ENCODE assay signal across 8 cellular contexts in genomic region chr16:29663020-29663828, GRCh38. TPM values are rescaled to one million over a fixed set of nuclear protein-coding genes. Genes with fewer than 3 reads are reported as not detected.
DNase-seq lines count a peak whose midpoint lies in the region; ATAC-seq lines count a peak whose summit lies in the region.

SPN (plus strand) TSS chr16:29663247; CDS start chr16:29663729, 482 bp downstream.

- no peaks in the 10 kb centered on the region for H3K9me3 Mint-ChIP-seq in dendritic cell treated with granulocyte-macrophage colony-stimulating factor and Interleukin-4, amounts not matched to agents 40 ng/mL and 50 ng/mL, for 4 days

- peak within 1 kb of the TSS; percentile 89 for H3K4me3 Mint-ChIP-seq in dendritic cell treated with granulocyte-macrophage colony-stimulating factor and Interleukin-4, amounts not matched to agents 40 ng/mL and 50 ng/mL, for 4 days

- H3K27me3 Mint-ChIP-seq in dendritic cell treated with granulocyte-macrophage colony-stimulating factor and Interleukin-4, amounts not matched to agents 40 ng/mL and 50 ng/mL, for 4 days: no peaks in the 10 kb centered on the region

- H3K36me3 ChIP-seq in H7 (replicated peaks; ENCODE audit: control insufficient read depth, insufficient read depth, low read length): no peaks in the 10 kb centered on the region

- intact Hi-C loops in dendritic cell treated with granulocyte-macrophage colony-stimulating factor and Interleukin-4, amounts not matched to agents 40 ng/mL and 50 ng/mL, for 4 days (cut with micrococcal nuclease): no loop called here

- H3K36me3 Mint-ChIP-seq in dendritic cell treated with granulocyte-macrophage colony-stimulating factor and Interleukin-4, amounts not matched to agents 40 ng/mL and 50 ng/mL, for 4 days (ENCODE audit: low read depth): peaks cover 53% of the 10 kb centered on the region

- H3K27ac Mint-ChIP-seq in dendritic cell treated with granulocyte-macrophage colony-stimulating factor and Interleukin-4, amounts not matched to agents 40 ng/mL and 50 ng/mL, for 4 days: peak within 1 kb of the TSS; percentile 92

- no peaks in the 10 kb centered on the region for H3K27me3 ChIP-seq in H7 (ENCODE audit: control insufficient read depth, insufficient read depth, low read length)

- ATAC-seq in HG02852 (IDR thresholded peaks at IDR 0.05; ENCODE audit: unreplicated experiment) (no peak), GM18873 (IDR thresholded peaks at IDR 0.05; ENCODE audit: low FRiP score, unreplicated experiment) (no peak)

- peak; percentile 58 for DNase-seq in H7
- DNase-seq in T-helper 1 cell: peak in 3 of 5 donors; percentile 17 to 75 (median 23)
- DNase-seq in stimulated activated naive CD4-positive, alpha-beta T cell (lab: John Stamatoyannopoulos, UW): peak in 5 of 6 experiments; percentile 29 to 65 (median 36)
- DNase-seq in iPS-NIHi7 (ENCODE audit: extremely low spot score): no peak
- no peak for DNase-seq in HT-29 (ENCODE audit: low spot score)

- no peak within 1 kb of the TSS for H3K4me3 ChIP-seq in H7 (ENCODE audit: insufficient read depth, low read depth, low read length)

- H3K4me1 Mint-ChIP-seq in dendritic cell treated with granulocyte-macrophage colony-stimulating factor and Interleukin-4, amounts not matched to agents 40 ng/mL and 50 ng/mL, for 4 days (ENCODE audit: low read depth): peaks cover 80% of the 10 kb centered on the region

RNA-seq across cellular contexts. Expression of gene SPN, which starts in this region (rescaled TPM):
- 0.48 and 0.59 TPM in 2 replicates for total RNA-seq in H7 (2014; rRNA removed; shearing (Covaris generic))
- 0.10 and 0.23 TPM in 2 replicates for total RNA-seq in HT-29 (2014; rRNA removed; shearing (Covaris generic))

Comparison
In these comparisons a context has a peak if more than half of its experiments do, and no peak if none do; other contexts are left out.
1. Peak in DNase-seq in H7; RNA of the gene not detected or under 1 TPM.
2. DNase-seq: peak in T-helper 1 cell (3 of 5) and stimulated activated naive CD4-positive, alpha-beta T cell (5 of 6); none in iPS-NIHi7 (single experiment) and HT-29 (single experiment).